In the genomic region with DNA sequence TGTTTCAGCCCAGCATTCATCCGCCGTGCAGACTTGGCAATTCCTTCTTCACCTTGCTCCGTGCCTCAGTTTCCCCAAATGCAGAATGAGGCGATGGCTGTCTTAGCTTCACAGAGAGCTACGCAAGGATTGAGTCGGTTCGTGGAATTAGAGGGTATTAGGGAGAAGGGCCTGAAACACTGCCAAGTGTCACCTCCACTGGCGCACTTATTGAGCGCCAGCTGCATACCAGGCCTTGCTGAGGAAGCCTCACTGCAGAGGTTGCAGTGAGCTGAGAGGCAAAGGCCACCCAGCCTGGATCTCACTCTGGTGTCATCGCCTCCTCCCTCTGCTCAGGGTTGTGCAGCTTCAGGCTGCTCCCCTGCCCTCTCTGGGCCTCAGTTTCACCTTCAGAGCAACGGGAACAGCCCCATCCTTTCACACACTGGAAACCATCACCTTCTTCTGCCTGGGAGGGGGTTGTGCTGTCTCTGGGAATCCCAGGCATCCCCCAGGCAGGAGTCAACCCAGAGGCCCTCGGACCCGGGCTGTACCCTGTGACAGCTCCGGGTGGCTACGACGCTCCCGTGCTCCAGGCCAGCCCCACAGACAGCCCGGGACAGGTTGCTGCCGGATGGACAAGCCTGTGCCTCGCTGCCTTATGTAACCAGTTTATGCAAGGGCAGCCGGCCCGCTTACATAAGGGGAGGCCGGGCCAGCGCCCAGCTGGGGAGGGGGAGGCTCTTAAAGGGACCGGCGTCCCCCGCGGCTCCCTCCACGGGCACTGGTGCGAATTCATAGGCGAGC, we compare ENCODE assay signal across 10 cellular contexts. TPM values are rescaled to one million over a fixed set of nuclear protein-coding genes. Genes with fewer than 3 reads are reported as not detected.
DNase-seq lines count a peak whose midpoint lies in the region; ATAC-seq and TF ChIP-seq lines count a peak whose summit lies in the region.
"Had no signal": no experiment of that assay in that cellular context is flagged by ENCODE, and none has a peak within 500 bp of the region (broad histone marks: within the 10 kb centered on the region; RNA-seq: fewer than 3 reads in every experiment).

No MANE protein-coding gene starts in this region.

- no peaks in the 10 kb centered on the region for H3K27me3 ChIP-seq in heart left ventricle
- no peaks in the 10 kb centered on the region for H3K27me3 ChIP-seq in muscle layer of duodenum (ENCODE audit: low read depth, low read length)
- no peaks in the 10 kb centered on the region for H3K27me3 ChIP-seq in transverse colon

- H3K27me3 Mint-ChIP-seq in activated CD4-positive, alpha-beta T cell treated with anti-CD3 and anti-CD28 coated beads, Interleukin-2, amount 10 ng/mL, durations not matched to agents 7 days and 5 days: no peaks in the 10 kb centered on the region
- peaks cover 5% of the 10 kb centered on the region for H3K27me3 Mint-ChIP-seq in glutamatergic neuron (ENCODE audit: unreplicated experiment)

- POLR2A ChIA-PET in activated CD4-positive, alpha-beta T cell treated with anti-CD3 and anti-CD28 coated beads, Interleukin-2, amount 10 ng/mL, durations not matched to agents 7 days and 5 days (lab: Charles Lee): no interaction called here

- peak overlapping the region in 10 of 12 donors; percentile 13 to 52 (median 39) for H3K4me3 ChIP-seq in heart left ventricle
- H3K4me3 ChIP-seq in muscle layer of duodenum (ENCODE audit: low read depth in 1 of 2, low read length in 2 of 2): peak overlapping the region; percentile 39 to 57
- H3K4me3 ChIP-seq in transverse colon: peak overlapping the region in 3 of 4 donors; percentile 16 to 27 (median 23)

- H3K36me3 Mint-ChIP-seq in activated CD4-positive, alpha-beta T cell treated with anti-CD3 and anti-CD28 coated beads, Interleukin-2, amount 10 ng/mL, durations not matched to agents 7 days and 5 days (ENCODE audit: low read depth): no peaks in the 10 kb centered on the region
- no peaks in the 10 kb centered on the region for H3K36me3 Mint-ChIP-seq in glutamatergic neuron (ENCODE audit: unreplicated experiment)

- TF ChIP-seq POLR2A in heart left ventricle (IDR thresholded peaks at IDR 0.05) (peak in 1 of 2 donors; percentile 17), transverse colon (IDR thresholded peaks at IDR 0.05) (peak; percentile 23)

- in situ Hi-C loops in transverse colon (cut with MboI; ENCODE audit: low pct_ligation_motif_present in 1 of 4, low pct_unique_long_range_greater_than_20kb in 1 of 4, low sequenced_read_pairs in 3 of 4): no loop called here

- H3K4me1 Mint-ChIP-seq in activated CD4-positive, alpha-beta T cell treated with anti-CD3 and anti-CD28 coated beads, Interleukin-2, amount 10 ng/mL, durations not matched to agents 7 days and 5 days: no peaks in the 10 kb centered on the region
- H3K4me1 Mint-ChIP-seq in glutamatergic neuron (ENCODE audit: low read depth, unreplicated experiment): no peaks in the 10 kb centered on the region

- 43 to 62% (median 48%) methylated on average over 21 to 31 of the region's 31 CpGs for WGBS in heart left ventricle, 4 donors
- 59% methylated on average over 25 of the region's 31 CpGs; no CpG with 5 or more reads in 1 of the 2 donors for WGBS in transverse colon (ENCODE audit: low coverage in 1 of 2), 2 donors

- H3K27ac ChIP-seq in heart left ventricle (peak overlapping the region; percentile 74 to 100 (median 94)), muscle layer of duodenum (ENCODE audit: low read length) (peak overlapping the region; percentile 76), transverse colon (peak overlapping the region; percentile 78 to 100 (median 96))

- TF ChIP-seq CTCF in heart left ventricle (IDR thresholded peaks at IDR 0.05) (no peak), transverse colon (IDR thresholded peaks at IDR 0.05) (no peak), glutamatergic neuron (IDR thresholded peaks at IDR 0.05; ENCODE audit: partially characterized antibody, unreplicated experiment) (no peak)

- no peaks in the 10 kb centered on the region for H3K9me3 Mint-ChIP-seq in activated CD4-positive, alpha-beta T cell treated with anti-CD3 and anti-CD28 coated beads, Interleukin-2, amount 10 ng/mL, durations not matched to agents 7 days and 5 days
- no peaks in the 10 kb centered on the region for H3K9me3 Mint-ChIP-seq in glutamatergic neuron (ENCODE audit: unreplicated experiment)

- no peak overlapping the region for H3K4me3 Mint-ChIP-seq in activated CD4-positive, alpha-beta T cell treated with anti-CD3 and anti-CD28 coated beads, Interleukin-2, amount 10 ng/mL, durations not matched to agents 7 days and 5 days
- H3K4me3 Mint-ChIP-seq in glutamatergic neuron (ENCODE audit: unreplicated experiment): no peak overlapping the region

- H3K9me3 ChIP-seq in heart left ventricle (no peaks in the 10 kb centered on the region), muscle layer of duodenum (ENCODE audit: control insufficient read depth in 1 of 2, low read length in 2 of 2) (no peaks in the 10 kb centered on the region), transverse colon (no peaks in the 10 kb centered on the region)

- CTCF ChIA-PET in activated CD4-positive, alpha-beta T cell treated with anti-CD3 and anti-CD28 coated beads, Interleukin-2, amount 10 ng/mL, durations not matched to agents 7 days and 5 days (lab: Charles Lee): interaction anchor here (0.9 to 1.4 kb wide), 2 partner anchors 45 to 93 kb away, joined by 3 to 4 read pairs; no protein-coding TSS in a partner anchor

- no peak overlapping the region for H3K27ac Mint-ChIP-seq in activated CD4-positive, alpha-beta T cell treated with anti-CD3 and anti-CD28 coated beads, Interleukin-2, amount 10 ng/mL, durations not matched to agents 7 days and 5 days
- H3K27ac Mint-ChIP-seq in glutamatergic neuron (ENCODE audit: unreplicated experiment): no peak overlapping the region

- ATAC-seq in heart left ventricle (peak; percentile 72 to 91 (median 85)), GM21390 (IDR thresholded peaks at IDR 0.05; ENCODE audit: unreplicated experiment) (no peak)

- intact Hi-C loops in heart left ventricle (cut with DNase I) (loop anchor here in 1 of 10 donors (2.0 kb wide), 1 partner anchor 32 kb away; a partner anchor contains a TSS), transverse colon (cut with DNase I; ENCODE audit: low total_unique reads) (no loop called here)

- H3K4me1 ChIP-seq in heart left ventricle (peaks cover 8 to 63% (median 39%) of the 10 kb centered on the region in 12 donors), muscle layer of duodenum (ENCODE audit: control insufficient read depth in 1 of 2, insufficient read depth in 2 of 2, low read length in 2 of 2) (peaks cover 15 to 32% of the 10 kb centered on the region in 2 donors), transverse colon (peaks cover 21 to 42% (median 35%) of the 10 kb centered on the region in 4 donors)

- TF ChIP-seq EP300 in transverse colon (IDR thresholded peaks at IDR 0.05; ENCODE audit: low read depth): no peak

- peak; percentile 19 to 90 (median 74) for DNase-seq in anterior cingulate cortex (lab: John Stamatoyannopoulos, UW)
- peak; percentile 77 to 90 (median 85) for DNase-seq in heart left ventricle
- peak; percentile 67 for DNase-seq in transverse colon
- no peak for DNase-seq in activated CD4-positive, alpha-beta T cell treated with anti-CD3 and anti-CD28 coated beads, Interleukin-2, amount 10 ng/mL, durations not matched to agents 7 days and 5 days
- no peak for DNase-seq in glutamatergic neuron
- DNase-seq in GF-D8 (lab: John Stamatoyannopoulos, UW): no peak
- DNase-seq: activated gamma-delta T cell; stimulated activated CD4-positive, alpha-beta T cell treated with anti-CD3 and anti-CD28 coated beads, Interleukin-4, amount 100 ng/mL, for 24 hours had no signal

- peaks cover 0 to 14% (median 6%) of the 10 kb centered on the region in 9 donors for H3K36me3 ChIP-seq in heart left ventricle
- H3K36me3 ChIP-seq in muscle layer of duodenum (ENCODE audit: control insufficient read depth in 1 of 2, insufficient read depth in 2 of 2, low read length in 2 of 2): no peaks in the 10 kb centered on the region
- no peaks in the 10 kb centered on the region for H3K36me3 ChIP-seq in transverse colon

RNA-seq across cellular contexts. Expression of a gene that starts 31.9 kb away (rescaled TPM):
- total RNA-seq in heart left ventricle: 100 to 1,000 TPM; 107 to 267 (median 155) TPM
- 100 to 1,000 TPM; 159 to 192 TPM for polyA plus RNA-seq in heart left ventricle
- 100 to 1,000 TPM in 1 of 4 donors, 10 to 100 TPM in 3; 39.9 to 145 (median 68.1) TPM for total RNA-seq in transverse colon
- 10 to 100 TPM; 14.2 TPM for total RNA-seq in activated CD4-positive, alpha-beta T cell treated with anti-CD3 and anti-CD28 coated beads, Interleukin-2, amount 10 ng/mL, durations not matched to agents 7 days and 5 days
- 2.0 TPM for total RNA-seq in glutamatergic neuron (ENCODE audit: unreplicated experiment)

Comparison
In these comparisons a context has a peak if more than half of its experiments do, and no peak if none do; other contexts are left out.
1. DNase-seq: peak in anterior cingulate cortex (58 of 58), heart left ventricle (5 of 5) and transverse colon (single experiment); none in activated CD4-positive, alpha-beta T cell treated with anti-CD3 and anti-CD28 coated beads, Interleukin-2, amount 10 ng/mL, durations not matched to agents 7 days and 5 days (single experiment), glutamatergic neuron (single experiment) and GF-D8 (single experiment).
2. Peak in every context shown above with its lines, with median percentiles within 50 percentile points of each other: H3K27ac ChIP-seq and H3K4me3 ChIP-seq.